In genomic region chr14:102544034-102544744, GRCh38 we compare ENCODE assay signal across 1 cellular context.
TF ChIP-seq lines count a peak whose summit lies in the region.

No MANE protein-coding gene starts in this region.

TF ChIP-seq in HepG2, 621 proteins besides CTCF, POLR2A, EP300 and RAD21 (continued from another document):
- TF ChIP-seq UBTF (CRISPR knock-in tag; IDR thresholded peaks at IDR 0.05), result peak; percentile 23
- no peak for TF ChIP-seq ZNF615 (CRISPR knock-in tag; IDR thresholded peaks at IDR 0.05; ENCODE audit: borderline replicate concordance)
- peak; percentile 16; the same call in 1 of the 2 replicates for TF ChIP-seq ZNF580 (CRISPR knock-in tag; IDR thresholded peaks at IDR 0.05; ENCODE audit: borderline replicate concordance, low read depth)
- 0 out of 2 replicates have a peak, but pooled peaks have one; percentile 33 for TF ChIP-seq SRY (CRISPR knock-in tag; IDR thresholded peaks at IDR 0.05)
- TF ChIP-seq LCORL (IDR thresholded peaks at IDR 0.05), result no peak
- no peak; the same call in 1 of the 2 replicates for TF ChIP-seq LCORL (CRISPR knock-in tag; IDR thresholded peaks at IDR 0.05)
- no peak for TF ChIP-seq MYPOP (CRISPR knock-in tag; IDR thresholded peaks at IDR 0.05)
- peak; percentile 43; the same call in 1 of the 2 replicates for TF ChIP-seq SAP130 (CRISPR knock-in tag; IDR thresholded peaks at IDR 0.05; ENCODE audit: low read depth)
- no peak for TF ChIP-seq MED8 (CRISPR knock-in tag; IDR thresholded peaks at IDR 0.05; ENCODE audit: insufficient replicate concordance)
- no peak for TF ChIP-seq ZNF770 (CRISPR knock-in tag; IDR thresholded peaks at IDR 0.05)
TF ChIP-seq in HepG2: peak in this region for 27.
